In the genomic region with DNA sequence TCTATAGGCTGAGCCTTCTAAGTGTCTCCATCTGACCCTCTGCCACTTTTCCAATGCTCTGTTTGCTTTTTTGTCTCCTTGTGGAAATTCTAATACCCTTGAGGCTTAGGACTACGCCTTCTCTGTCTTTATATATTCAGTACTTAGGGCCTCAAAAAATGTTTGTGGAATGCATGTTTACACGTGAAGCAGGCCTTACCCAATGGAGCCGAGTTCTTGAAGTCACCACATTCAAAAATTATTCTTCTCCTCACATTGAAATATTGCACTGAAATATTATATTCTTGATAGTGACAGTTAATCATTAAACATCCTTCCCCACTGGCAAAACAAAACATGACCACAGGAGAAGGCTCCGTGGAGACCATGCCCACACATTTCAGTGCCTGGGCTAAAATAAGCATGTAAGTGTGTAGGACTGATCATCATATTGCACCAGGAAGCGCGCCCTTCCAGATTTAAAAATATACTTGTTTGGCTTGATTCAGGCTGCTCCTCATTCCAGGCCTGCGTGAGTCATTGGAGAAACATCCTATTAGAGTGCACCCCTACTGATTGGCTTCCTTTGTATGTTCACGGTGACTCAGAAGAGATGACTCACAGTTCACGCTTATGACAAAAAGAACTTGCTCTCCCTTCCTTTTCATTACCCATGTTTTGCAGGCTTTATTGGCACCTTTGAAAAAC, we compare ENCODE assay signal across 1 cellular context.
A peak's percentile ranks its signal among the peaks of the same experiment; 100 is the strongest.
TF ChIP-seq lines count a peak whose summit lies in the region.

No MANE protein-coding gene starts in this region.

TF ChIP-seq in HepG2, 621 proteins besides CTCF, POLR2A, EP300 and RAD21 (continued from another document and continues in another):
- TF ChIP-seq, protein P1, sequence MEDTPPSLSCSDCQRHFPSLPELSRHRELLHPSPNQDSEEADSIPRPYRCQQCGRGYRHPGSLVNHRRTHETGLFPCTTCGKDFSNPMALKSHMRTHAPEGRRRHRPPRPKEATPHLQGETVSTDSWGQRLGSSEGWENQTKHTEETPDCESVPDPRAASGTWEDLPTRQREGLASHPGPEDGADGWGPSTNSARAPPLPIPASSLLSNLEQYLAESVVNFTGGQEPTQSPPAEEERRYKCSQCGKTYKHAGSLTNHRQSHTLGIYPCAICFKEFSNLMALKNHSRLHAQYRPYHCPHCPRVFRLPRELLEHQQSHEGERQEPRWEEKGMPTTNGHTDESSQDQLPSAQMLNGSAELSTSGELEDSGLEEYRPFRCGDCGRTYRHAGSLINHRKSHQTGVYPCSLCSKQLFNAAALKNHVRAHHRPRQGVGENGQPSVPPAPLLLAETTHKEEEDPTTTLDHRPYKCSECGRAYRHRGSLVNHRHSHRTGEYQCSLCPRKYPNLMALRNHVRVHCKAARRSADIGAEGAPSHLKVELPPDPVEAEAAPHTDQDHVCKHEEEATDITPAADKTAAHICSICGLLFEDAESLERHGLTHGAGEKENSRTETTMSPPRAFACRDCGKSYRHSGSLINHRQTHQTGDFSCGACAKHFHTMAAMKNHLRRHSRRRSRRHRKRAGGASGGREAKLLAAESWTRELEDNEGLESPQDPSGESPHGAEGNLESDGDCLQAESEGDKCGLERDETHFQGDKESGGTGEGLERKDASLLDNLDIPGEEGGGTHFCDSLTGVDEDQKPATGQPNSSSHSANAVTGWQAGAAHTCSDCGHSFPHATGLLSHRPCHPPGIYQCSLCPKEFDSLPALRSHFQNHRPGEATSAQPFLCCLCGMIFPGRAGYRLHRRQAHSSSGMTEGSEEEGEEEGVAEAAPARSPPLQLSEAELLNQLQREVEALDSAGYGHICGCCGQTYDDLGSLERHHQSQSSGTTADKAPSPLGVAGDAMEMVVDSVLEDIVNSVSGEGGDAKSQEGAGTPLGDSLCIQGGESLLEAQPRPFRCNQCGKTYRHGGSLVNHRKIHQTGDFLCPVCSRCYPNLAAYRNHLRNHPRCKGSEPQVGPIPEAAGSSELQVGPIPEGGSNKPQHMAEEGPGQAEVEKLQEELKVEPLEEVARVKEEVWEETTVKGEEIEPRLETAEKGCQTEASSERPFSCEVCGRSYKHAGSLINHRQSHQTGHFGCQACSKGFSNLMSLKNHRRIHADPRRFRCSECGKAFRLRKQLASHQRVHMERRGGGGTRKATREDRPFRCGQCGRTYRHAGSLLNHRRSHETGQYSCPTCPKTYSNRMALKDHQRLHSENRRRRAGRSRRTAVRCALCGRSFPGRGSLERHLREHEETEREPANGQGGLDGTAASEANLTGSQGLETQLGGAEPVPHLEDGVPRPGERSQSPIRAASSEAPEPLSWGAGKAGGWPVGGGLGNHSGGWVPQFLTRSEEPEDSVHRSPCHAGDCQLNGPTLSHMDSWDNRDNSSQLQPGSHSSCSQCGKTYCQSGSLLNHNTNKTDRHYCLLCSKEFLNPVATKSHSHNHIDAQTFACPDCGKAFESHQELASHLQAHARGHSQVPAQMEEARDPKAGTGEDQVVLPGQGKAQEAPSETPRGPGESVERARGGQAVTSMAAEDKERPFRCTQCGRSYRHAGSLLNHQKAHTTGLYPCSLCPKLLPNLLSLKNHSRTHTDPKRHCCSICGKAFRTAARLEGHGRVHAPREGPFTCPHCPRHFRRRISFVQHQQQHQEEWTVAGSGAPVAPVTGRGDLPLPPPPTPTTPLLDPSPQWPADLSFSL (CRISPR knock-in tag; IDR thresholded peaks at IDR 0.05), result no peak
- peak; percentile 86 for TF ChIP-seq CREB1 (IDR thresholded peaks at IDR 0.05)
- peak; percentile 79 for TF ChIP-seq CREB1 (CRISPR knock-in tag; IDR thresholded peaks at IDR 0.05)
- no peak for TF ChIP-seq ZNF10 (CRISPR knock-in tag; IDR thresholded peaks at IDR 0.05; ENCODE audit: borderline replicate concordance, low read depth)
- TF ChIP-seq THAP11 (CRISPR knock-in tag; IDR thresholded peaks at IDR 0.05), result no peak
- no peak for TF ChIP-seq SRF (IDR thresholded peaks at IDR 0.05; ENCODE audit: low read depth, low read length)
- no peak for TF ChIP-seq SRSF4 (IDR thresholded peaks at IDR 0.05; ENCODE audit: low read depth, low read length, poor library complexity, severe bottlenecking)
- 0 out of 2 replicates have a peak, but pooled peaks have one; percentile 35 for TF ChIP-seq ZNF761 (CRISPR knock-in tag; conservative IDR thresholded peaks at IDR 0.05)
- no peak for TF ChIP-seq IKZF1 (IDR thresholded peaks at IDR 0.05)
- TF ChIP-seq MXI1 (IDR thresholded peaks at IDR 0.05; ENCODE audit: borderline replicate concordance, low read depth, low read length), result peak; percentile 21; the same call in 1 of the 3 replicates
- no peak for TF ChIP-seq ZNF468 (CRISPR knock-in tag; IDR thresholded peaks at IDR 0.05)
- no peak for TF ChIP-seq ZNF136 (CRISPR knock-in tag; IDR thresholded peaks at IDR 0.05; ENCODE audit: low read depth)
- TF ChIP-seq, protein P2, sequence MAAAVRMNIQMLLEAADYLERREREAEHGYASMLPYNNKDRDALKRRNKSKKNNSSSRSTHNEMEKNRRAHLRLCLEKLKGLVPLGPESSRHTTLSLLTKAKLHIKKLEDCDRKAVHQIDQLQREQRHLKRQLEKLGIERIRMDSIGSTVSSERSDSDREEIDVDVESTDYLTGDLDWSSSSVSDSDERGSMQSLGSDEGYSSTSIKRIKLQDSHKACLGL (CRISPR knock-in tag; IDR thresholded peaks at IDR 0.05), result no peak
- TF ChIP-seq, protein P3, sequence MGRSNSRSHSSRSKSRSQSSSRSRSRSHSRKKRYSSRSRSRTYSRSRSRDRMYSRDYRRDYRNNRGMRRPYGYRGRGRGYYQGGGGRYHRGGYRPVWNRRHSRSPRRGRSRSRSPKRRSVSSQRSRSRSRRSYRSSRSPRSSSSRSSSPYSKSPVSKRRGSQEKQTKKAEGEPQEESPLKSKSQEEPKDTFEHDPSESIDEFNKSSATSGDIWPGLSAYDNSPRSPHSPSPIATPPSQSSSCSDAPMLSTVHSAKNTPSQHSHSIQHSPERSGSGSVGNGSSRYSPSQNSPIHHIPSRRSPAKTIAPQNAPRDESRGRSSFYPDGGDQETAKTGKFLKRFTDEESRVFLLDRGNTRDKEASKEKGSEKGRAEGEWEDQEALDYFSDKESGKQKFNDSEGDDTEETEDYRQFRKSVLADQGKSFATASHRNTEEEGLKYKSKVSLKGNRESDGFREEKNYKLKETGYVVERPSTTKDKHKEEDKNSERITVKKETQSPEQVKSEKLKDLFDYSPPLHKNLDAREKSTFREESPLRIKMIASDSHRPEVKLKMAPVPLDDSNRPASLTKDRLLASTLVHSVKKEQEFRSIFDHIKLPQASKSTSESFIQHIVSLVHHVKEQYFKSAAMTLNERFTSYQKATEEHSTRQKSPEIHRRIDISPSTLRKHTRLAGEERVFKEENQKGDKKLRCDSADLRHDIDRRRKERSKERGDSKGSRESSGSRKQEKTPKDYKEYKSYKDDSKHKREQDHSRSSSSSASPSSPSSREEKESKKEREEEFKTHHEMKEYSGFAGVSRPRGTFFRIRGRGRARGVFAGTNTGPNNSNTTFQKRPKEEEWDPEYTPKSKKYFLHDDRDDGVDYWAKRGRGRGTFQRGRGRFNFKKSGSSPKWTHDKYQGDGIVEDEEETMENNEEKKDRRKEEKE (IDR thresholded peaks at IDR 0.05), result no peak
- TF ChIP-seq, protein P4, sequence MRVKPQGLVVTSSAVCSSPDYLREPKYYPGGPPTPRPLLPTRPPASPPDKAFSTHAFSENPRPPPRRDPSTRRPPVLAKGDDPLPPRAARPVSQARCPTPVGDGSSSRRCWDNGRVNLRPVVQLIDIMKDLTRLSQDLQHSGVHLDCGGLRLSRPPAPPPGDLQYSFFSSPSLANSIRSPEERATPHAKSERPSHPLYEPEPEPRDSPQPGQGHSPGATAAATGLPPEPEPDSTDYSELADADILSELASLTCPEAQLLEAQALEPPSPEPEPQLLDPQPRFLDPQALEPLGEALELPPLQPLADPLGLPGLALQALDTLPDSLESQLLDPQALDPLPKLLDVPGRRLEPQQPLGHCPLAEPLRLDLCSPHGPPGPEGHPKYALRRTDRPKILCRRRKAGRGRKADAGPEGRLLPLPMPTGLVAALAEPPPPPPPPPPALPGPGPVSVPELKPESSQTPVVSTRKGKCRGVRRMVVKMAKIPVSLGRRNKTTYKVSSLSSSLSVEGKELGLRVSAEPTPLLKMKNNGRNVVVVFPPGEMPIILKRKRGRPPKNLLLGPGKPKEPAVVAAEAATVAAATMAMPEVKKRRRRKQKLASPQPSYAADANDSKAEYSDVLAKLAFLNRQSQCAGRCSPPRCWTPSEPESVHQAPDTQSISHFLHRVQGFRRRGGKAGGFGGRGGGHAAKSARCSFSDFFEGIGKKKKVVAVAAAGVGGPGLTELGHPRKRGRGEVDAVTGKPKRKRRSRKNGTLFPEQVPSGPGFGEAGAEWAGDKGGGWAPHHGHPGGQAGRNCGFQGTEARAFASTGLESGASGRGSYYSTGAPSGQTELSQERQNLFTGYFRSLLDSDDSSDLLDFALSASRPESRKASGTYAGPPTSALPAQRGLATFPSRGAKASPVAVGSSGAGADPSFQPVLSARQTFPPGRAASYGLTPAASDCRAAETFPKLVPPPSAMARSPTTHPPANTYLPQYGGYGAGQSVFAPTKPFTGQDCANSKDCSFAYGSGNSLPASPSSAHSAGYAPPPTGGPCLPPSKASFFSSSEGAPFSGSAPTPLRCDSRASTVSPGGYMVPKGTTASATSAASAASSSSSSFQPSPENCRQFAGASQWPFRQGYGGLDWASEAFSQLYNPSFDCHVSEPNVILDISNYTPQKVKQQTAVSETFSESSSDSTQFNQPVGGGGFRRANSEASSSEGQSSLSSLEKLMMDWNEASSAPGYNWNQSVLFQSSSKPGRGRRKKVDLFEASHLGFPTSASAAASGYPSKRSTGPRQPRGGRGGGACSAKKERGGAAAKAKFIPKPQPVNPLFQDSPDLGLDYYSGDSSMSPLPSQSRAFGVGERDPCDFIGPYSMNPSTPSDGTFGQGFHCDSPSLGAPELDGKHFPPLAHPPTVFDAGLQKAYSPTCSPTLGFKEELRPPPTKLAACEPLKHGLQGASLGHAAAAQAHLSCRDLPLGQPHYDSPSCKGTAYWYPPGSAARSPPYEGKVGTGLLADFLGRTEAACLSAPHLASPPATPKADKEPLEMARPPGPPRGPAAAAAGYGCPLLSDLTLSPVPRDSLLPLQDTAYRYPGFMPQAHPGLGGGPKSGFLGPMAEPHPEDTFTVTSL (CRISPR knock-in tag; IDR thresholded peaks at IDR 0.05; ENCODE audit: borderline replicate concordance), result peak; percentile 89; the same call in 1 of the 2 replicates
- no peak for TF ChIP-seq ZBTB38 (CRISPR knock-in tag; IDR thresholded peaks at IDR 0.05)
- no peak for TF ChIP-seq ZNF775 (CRISPR knock-in tag; IDR thresholded peaks at IDR 0.05; ENCODE audit: borderline replicate concordance)
- no peak for TF ChIP-seq FLYWCH1 (CRISPR knock-in tag; IDR thresholded peaks at IDR 0.05)
- TF ChIP-seq ADNP (CRISPR knock-in tag; IDR thresholded peaks at IDR 0.05), result no peak
- TF ChIP-seq, protein P5, sequence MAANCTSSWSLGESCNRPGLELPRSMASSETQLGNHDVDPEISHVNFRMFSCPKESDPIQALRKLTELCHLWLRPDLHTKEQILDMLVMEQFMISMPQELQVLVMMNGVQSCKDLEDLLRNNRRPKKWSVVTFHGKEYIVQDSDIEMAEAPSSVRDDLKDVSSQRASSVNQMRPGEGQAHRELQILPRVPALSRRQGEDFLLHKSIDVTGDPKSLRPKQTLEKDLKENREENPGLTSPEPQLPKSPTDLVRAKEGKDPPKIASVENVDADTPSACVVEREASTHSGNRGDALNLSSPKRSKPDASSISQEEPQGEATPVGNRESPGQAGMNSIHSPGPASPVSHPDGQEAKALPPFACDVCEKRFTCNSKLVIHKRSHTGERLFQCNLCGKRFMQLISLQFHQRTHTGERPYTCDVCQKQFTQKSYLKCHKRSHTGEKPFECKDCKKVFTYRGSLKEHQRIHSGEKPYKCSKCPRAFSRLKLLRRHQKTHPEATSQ (CRISPR knock-in tag; IDR thresholded peaks at IDR 0.05; ENCODE audit: borderline replicate concordance), result no peak
- no peak for TF ChIP-seq RBM39 (IDR thresholded peaks at IDR 0.05; ENCODE audit: low read depth, low read length, poor library complexity, severe bottlenecking)
- no peak for TF ChIP-seq MAF1 (CRISPR knock-in tag; IDR thresholded peaks at IDR 0.05; ENCODE audit: borderline replicate concordance)
- TF ChIP-seq ZNF556 (CRISPR knock-in tag; IDR thresholded peaks at IDR 0.05; ENCODE audit: borderline replicate concordance), result no peak
- TF ChIP-seq, protein P6, sequence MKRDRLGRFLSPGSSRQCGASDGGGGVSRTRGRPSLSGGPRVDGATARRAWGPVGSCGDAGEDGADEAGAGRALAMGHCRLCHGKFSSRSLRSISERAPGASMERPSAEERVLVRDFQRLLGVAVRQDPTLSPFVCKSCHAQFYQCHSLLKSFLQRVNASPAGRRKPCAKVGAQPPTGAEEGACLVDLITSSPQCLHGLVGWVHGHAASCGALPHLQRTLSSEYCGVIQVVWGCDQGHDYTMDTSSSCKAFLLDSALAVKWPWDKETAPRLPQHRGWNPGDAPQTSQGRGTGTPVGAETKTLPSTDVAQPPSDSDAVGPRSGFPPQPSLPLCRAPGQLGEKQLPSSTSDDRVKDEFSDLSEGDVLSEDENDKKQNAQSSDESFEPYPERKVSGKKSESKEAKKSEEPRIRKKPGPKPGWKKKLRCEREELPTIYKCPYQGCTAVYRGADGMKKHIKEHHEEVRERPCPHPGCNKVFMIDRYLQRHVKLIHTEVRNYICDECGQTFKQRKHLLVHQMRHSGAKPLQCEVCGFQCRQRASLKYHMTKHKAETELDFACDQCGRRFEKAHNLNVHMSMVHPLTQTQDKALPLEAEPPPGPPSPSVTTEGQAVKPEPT (CRISPR knock-in tag; IDR thresholded peaks at IDR 0.05; ENCODE audit: low read depth), result no peak; the same call in 1 of the 2 replicates
- no peak for TF ChIP-seq ZFP62 (CRISPR knock-in tag; IDR thresholded peaks at IDR 0.05)
- no peak for TF ChIP-seq SIX4 (CRISPR knock-in tag; IDR thresholded peaks at IDR 0.05)
- TF ChIP-seq ZNF552 (CRISPR knock-in tag; IDR thresholded peaks at IDR 0.05; ENCODE audit: borderline replicate concordance), result no peak
- TF ChIP-seq ZNF615 (CRISPR knock-in tag; IDR thresholded peaks at IDR 0.05; ENCODE audit: borderline replicate concordance), result no peak
- TF ChIP-seq TBX2 (CRISPR knock-in tag; IDR thresholded peaks at IDR 0.05; ENCODE audit: borderline replicate concordance), result peak; percentile 76
- TF ChIP-seq ARID2 (CRISPR knock-in tag; IDR thresholded peaks at IDR 0.05; ENCODE audit: borderline replicate concordance), result no peak
- TF ChIP-seq, protein P7, sequence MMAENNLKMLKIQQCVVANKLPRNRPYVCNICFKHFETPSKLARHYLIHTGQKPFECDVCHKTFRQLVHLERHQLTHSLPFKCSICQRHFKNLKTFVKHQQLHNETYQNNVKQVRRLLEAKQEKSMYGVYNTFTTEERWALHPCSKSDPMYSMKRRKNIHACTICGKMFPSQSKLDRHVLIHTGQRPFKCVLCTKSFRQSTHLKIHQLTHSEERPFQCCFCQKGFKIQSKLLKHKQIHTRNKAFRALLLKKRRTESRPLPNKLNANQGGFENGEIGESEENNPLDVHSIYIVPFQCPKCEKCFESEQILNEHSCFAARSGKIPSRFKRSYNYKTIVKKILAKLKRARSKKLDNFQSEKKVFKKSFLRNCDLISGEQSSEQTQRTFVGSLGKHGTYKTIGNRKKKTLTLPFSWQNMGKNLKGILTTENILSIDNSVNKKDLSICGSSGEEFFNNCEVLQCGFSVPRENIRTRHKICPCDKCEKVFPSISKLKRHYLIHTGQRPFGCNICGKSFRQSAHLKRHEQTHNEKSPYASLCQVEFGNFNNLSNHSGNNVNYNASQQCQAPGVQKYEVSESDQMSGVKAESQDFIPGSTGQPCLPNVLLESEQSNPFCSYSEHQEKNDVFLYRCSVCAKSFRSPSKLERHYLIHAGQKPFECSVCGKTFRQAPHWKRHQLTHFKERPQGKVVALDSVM (CRISPR knock-in tag; IDR thresholded peaks at IDR 0.05), result no peak
